ENCODE assay signal across 1 cellular context in the genomic region with DNA sequence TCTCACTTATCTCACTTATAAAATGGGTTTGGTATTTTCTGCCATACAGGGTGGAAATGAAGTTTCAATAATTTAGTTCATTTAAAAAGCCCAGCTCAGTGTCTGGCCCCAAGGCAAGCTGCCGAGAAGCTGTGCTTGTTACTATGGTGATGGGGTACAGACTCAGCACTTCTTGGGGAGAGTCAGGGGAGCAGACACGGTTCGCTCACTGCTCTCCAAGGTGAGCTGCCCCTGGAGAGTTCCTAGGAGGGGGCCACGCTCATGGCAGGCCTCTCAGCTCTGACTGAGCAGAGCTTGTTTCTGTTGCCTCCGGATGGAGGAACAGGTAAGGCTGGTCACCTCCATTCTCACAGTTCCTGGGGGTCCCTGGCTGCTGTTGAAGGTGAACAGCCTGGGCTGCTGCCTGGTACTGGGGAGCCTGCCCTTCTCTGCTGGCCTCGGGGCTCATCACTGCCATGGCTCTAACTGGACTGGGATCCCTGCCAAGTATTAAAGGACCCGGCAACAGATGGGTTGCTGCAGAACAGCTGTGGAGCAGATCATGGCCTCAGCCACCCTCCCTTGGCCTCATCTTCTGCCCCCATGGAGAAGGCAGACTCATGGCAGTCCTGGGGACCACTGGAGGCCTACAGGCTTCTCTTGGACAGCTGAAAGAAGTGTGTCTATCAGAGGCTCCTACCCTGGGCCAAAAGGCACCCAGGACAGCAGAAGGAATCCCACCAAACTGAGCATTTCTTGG.
TF ChIP-seq lines count a peak whose summit lies in the region.

No MANE protein-coding gene starts in this region.

TF ChIP-seq in IMR-90, 13 proteins besides CTCF, POLR2A, EP300 and RAD21 (continued from another document):
- TF ChIP-seq BHLHE40 (IDR thresholded peaks at IDR 0.05; ENCODE audit: low read depth, low read length) (no peak), MAFK (IDR thresholded peaks at IDR 0.05; ENCODE audit: low read depth, low read length) (no peak)
